Comparison of ENCODE assay signal across 18 cellular contexts in the genomic region with DNA sequence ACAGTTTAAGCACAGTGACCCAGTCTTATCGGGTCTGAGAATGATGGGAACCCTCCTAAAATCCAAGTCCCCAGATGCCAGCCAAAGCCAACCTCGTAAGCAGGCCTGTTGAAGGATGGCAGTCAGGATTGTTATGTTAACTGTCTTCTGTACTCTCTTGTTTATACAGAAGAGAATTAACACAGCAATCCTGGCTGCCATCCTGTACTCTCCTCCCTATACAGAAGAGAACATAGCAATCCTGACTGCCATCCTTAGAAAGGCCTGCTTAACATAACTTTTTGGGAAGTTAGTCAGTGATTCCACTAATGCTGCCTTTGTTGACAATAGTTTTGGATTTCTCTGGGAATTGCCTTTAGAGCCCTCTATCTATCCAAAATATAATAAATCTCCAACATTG.
"Had no signal": no experiment of that assay in that cellular context is flagged by ENCODE, and none has a peak within 500 bp of the region (broad histone marks: within the 10 kb centered on the region; RNA-seq: fewer than 3 reads in every experiment).

No MANE protein-coding gene starts in this region.

- H3K36me3 ChIP-seq: heart right ventricle, left ventricle myocardium inferior, thyroid gland had no signal

- H3K4me1 Mint-ChIP-seq: activated CD4-positive, alpha-beta T cell treated with anti-CD3 and anti-CD28 coated beads, Interleukin-2, amount 10 ng/mL, durations not matched to agents 24 days and 14 days; stimulated activated naive CD8-positive, alpha-beta T cell treated with anti-CD3 and anti-CD28 coated beads, Interleukin-15, amount 100 ng/mL, for 72 hours had no signal

- ATAC-seq: stimulated activated naive CD8-positive, alpha-beta T cell treated with anti-CD3 and anti-CD28 coated beads, Interleukin-15, amount 100 ng/mL, for 72 hours had no signal

- DNase-seq: activated B cell treated with CpG ODN at 0.5 μM for 24 hours; activated CD4-positive, alpha-beta T cell treated with anti-CD3 and anti-CD28 coated beads, Interleukin-2, amount 10 ng/mL, durations not matched to agents 24 days and 14 days; activated naive CD4-positive, alpha-beta T cell treated with anti-CD3 and anti-CD28 coated beads, Interleukin-2, amount 50 U/mL, for 16 hours; cerebellar nuclear complex; heart right ventricle; islet precursor cell; left ventricle myocardium inferior; naive B cell; posterior cingulate gyrus; right cardiac atrium; stimulated activated CD4-positive, alpha-beta T cell treated with anti-CD3 and anti-CD28 coated beads, Interleukin-12 subunit alpha, Interleukin-12 subunit beta, amount 100 ng/mL, for 4 hours; stimulated activated CD8-positive, alpha-beta memory T cell treated with anti-CD3 and anti-CD28 coated beads, Interleukin-4, amount 100 ng/mL, for 48 hours; stimulated activated naive CD8-positive, alpha-beta T cell treated with anti-CD3 and anti-CD28 coated beads, Interleukin-15, amount 100 ng/mL, for 72 hours; thyroid gland had no signal

- H3K27ac Mint-ChIP-seq: activated CD4-positive, alpha-beta T cell treated with anti-CD3 and anti-CD28 coated beads, Interleukin-2, amount 10 ng/mL, durations not matched to agents 24 days and 14 days; memory B cell; naive B cell; stimulated activated naive CD8-positive, alpha-beta T cell treated with anti-CD3 and anti-CD28 coated beads, Interleukin-15, amount 100 ng/mL, for 72 hours; T-helper 1 cell treated with Interleukin-12 subunit alpha and Interleukin-12 subunit beta and Interleukin-4 antibody, amounts not matched to agents 30 μg/mL and 1 μg/mL, for 36 hours had no signal

- H3K27me3 ChIP-seq: dorsolateral prefrontal cortex, heart right ventricle, thyroid gland had no signal

- H3K27ac ChIP-seq: heart right ventricle, left ventricle myocardium inferior, thyroid gland had no signal

- H3K27me3 Mint-ChIP-seq: activated B cell treated with CpG ODN at 0.5 μM for 24 hours; activated CD4-positive, alpha-beta T cell treated with anti-CD3 and anti-CD28 coated beads, Interleukin-2, amount 10 ng/mL, durations not matched to agents 24 days and 14 days; brain; memory B cell; naive B cell; stimulated activated naive CD8-positive, alpha-beta T cell treated with anti-CD3 and anti-CD28 coated beads, Interleukin-15, amount 100 ng/mL, for 72 hours had no signal

- H3K4me1 ChIP-seq: thyroid gland had no signal

- H3K9me3 ChIP-seq: thyroid gland had no signal

- H3K4me3 ChIP-seq: dorsolateral prefrontal cortex, heart right ventricle, left ventricle myocardium inferior, thyroid gland had no signal

- H3K4me3 Mint-ChIP-seq: activated B cell treated with CpG ODN at 0.5 μM for 24 hours; activated CD4-positive, alpha-beta T cell treated with anti-CD3 and anti-CD28 coated beads, Interleukin-2, amount 10 ng/mL, durations not matched to agents 24 days and 14 days; brain; memory B cell; stimulated activated naive CD8-positive, alpha-beta T cell treated with anti-CD3 and anti-CD28 coated beads, Interleukin-15, amount 100 ng/mL, for 72 hours; T-helper 1 cell treated with Interleukin-12 subunit alpha and Interleukin-12 subunit beta and Interleukin-4 antibody, amounts not matched to agents 30 μg/mL and 1 μg/mL, for 36 hours had no signal
